In the genomic region with DNA sequence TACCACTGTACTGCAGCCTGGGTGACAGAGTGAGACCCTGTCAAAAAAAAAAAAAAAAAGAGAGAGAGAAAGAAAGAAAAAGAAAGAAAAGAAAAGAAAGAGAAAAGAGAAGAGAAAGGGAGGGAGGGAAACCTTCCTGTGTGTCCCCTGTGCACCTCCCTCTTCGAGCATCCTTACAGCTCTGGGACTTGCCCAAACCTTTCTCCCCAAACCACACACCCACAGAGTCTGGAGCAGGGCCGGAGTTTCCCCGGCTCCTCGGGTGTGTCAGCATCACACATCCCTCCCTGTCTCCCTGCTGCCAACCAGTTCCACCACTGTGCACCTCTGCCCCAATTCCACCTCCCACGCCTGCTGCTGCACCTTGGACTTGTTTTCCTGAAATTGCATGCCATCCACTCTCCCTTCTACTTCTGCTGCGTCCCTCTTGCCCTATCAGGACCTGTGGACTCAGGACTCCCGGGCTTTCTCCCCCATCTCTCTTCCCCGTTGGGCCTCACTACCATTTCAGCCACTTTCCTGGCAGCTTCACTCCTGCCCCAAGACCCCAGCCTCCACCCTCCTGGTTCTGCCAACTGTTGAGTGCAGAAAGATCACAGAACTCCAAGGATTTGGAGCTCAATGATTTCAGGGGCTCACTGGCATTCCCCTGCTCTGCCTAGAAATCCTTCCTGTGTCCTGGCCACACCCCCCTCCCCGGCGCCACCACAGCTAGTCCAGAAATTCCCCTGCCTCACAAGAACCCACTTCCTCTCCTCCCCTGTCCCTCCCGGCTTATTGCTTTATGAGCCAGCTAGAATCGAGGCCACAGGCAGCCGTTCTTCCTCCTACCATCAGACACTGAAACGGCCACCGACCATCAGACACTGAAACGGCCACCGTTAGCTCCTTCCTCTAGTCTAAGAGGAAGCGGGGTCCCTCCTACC, we compare ENCODE assay signal across 8 cellular contexts. TPM values are rescaled to one million over a fixed set of nuclear protein-coding genes. Genes with fewer than 3 reads are reported as not detected.
DNase-seq lines count a peak whose midpoint lies in the region; ATAC-seq and TF ChIP-seq lines count a peak whose summit lies in the region.

No MANE protein-coding gene starts in this region.

- TF ChIP-seq CTCF in HCT116 (IDR thresholded peaks at IDR 0.05 in 2 of 3, conservative IDR thresholded peaks at IDR 0.05 in 1 of 3; ENCODE audit: borderline replicate concordance in 1 of 3, insufficient read depth in 1 of 3, low read depth in 2 of 3, low read length in 2 of 3) (no peak), gastrocnemius medialis (IDR thresholded peaks at IDR 0.05 in 4 of 5, conservative IDR thresholded peaks at IDR 0.05 in 1 of 5) (no peak)

- DNase-seq in AG20443 (ENCODE audit: low spot score), result peak; percentile 76
- DNase-seq in HCT116 (ENCODE audit: low read depth, low spot score), result no peak
- DNase-seq in UCSD-AML1 (lab: John Stamatoyannopoulos, UW; ENCODE audit: unreplicated experiment), result peak; percentile 84
- peak; percentile 33 for DNase-seq in fibroblast of peridontal ligament (ENCODE audit: extremely low read depth)
- peak; percentile 65 for DNase-seq in renal cortical epithelial cell (ENCODE audit: low read depth)
- DNase-seq in NK-92 (lab: John Stamatoyannopoulos, UW; ENCODE audit: unreplicated experiment), result no peak
- DNase-seq in gastrocnemius medialis, result no peak

- no TSS peak for BruUV-seq in HCT116 (replicated peaks; lab: Mats Ljungman, UMichigan)

- RAD21 ChIA-PET in HCT116 (lab: Charles Lee; ENCODE audit: low non-redundant PET in 1 of 2, low total read pairs in 2 of 2, uncharacterized antibody in 2 of 2, unreplicated experiment in 2 of 2), result no interaction called here

- no peaks in the 10 kb centered on the region for H3K9me2 ChIP-seq in HCT116 (ENCODE audit: insufficient read depth)

- no peak for TF ChIP-seq RAD21 in HCT116 (IDR thresholded peaks at IDR 0.05; ENCODE audit: low read depth)

- H3K79me2 ChIP-seq in HCT116 (ENCODE audit: insufficient read depth, low read length), result no peaks in the 10 kb centered on the region

- H3K9ac ChIP-seq in HCT116 (ENCODE audit: low read length), result peak overlapping the region; percentile 12; the same call in 1 of the 2 replicates

- POLR2A ChIA-PET in HCT116 (lab: Charles Lee), result interaction anchor here (1.3 kb wide), 1 partner anchor 217 kb away, joined by 3 read pairs; no protein-coding TSS in a partner anchor

- H3K4me2 ChIP-seq in HCT116 (ENCODE audit: low read length), result peak overlapping the region; percentile 37

- TF ChIP-seq POLR2A in HCT116 (IDR thresholded peaks at IDR 0.05; ENCODE audit: borderline replicate concordance, extremely low read depth, insufficient read depth, insufficient read length) (no peak), gastrocnemius medialis (IDR thresholded peaks at IDR 0.05) (no peak)

- no peak overlapping the region for H2AFZ ChIP-seq in HCT116 (ENCODE audit: low read depth, low read length, poor library complexity, severe bottlenecking)

- no peaks in the 10 kb centered on the region; a peak in 1 of 4 replicates for H3K36me3 ChIP-seq in HCT116 (ENCODE audit: control insufficient read depth in 1 of 2, insufficient read depth in 2 of 2, low read length in 2 of 2)
- H3K36me3 ChIP-seq in gastrocnemius medialis, result peaks cover 0 to 7% of the 10 kb centered on the region in 2 donors

- intact Hi-C loops in HCT116 (cut with micrococcal nuclease) (no loop called here), gastrocnemius medialis (cut with DNase I; ENCODE audit: low total_unique reads) (no loop called here)

- peak; percentile 41 for ATAC-seq in HCT116
- no peak for ATAC-seq in HG02852 (IDR thresholded peaks at IDR 0.05; ENCODE audit: unreplicated experiment)
- no peak for ATAC-seq in gastrocnemius medialis

- peak overlapping the region; percentile 29; the same call in 1 of the 2 replicates for H3K27ac ChIP-seq in HCT116 (ENCODE audit: low read depth, low read length)
- no peak overlapping the region for H3K27ac ChIP-seq in gastrocnemius medialis

- H3K27me3 ChIP-seq in HCT116 (ENCODE audit: insufficient read depth, low read length), result no peaks in the 10 kb centered on the region
- H3K27me3 ChIP-seq in gastrocnemius medialis, result no peaks in the 10 kb centered on the region

- in situ Hi-C loops in gastrocnemius medialis (cut with MboI; ENCODE audit: low sequenced_read_pairs in 4 of 4), result no loop called here

- CTCF ChIA-PET in HCT116 (lab: Charles Lee), result interaction anchor here (0.9 to 2.5 kb wide), 2 partner anchors 9 to 18 kb away, joined by 3 to 7 read pairs; no protein-coding TSS in a partner anchor

- peaks cover 12 to 34% of the 10 kb centered on the region in 2 experiments for H3K4me1 ChIP-seq in HCT116 (ENCODE audit: control insufficient read depth in 1 of 2, insufficient read depth in 2 of 2, low read length in 2 of 2)
- no peaks in the 10 kb centered on the region for H3K4me1 ChIP-seq in gastrocnemius medialis

- H3K9me3 ChIP-seq in HCT116 (ENCODE audit: control insufficient read depth in 1 of 2, insufficient read depth in 1 of 2, low read depth in 1 of 2, low read length in 2 of 2) (no peaks in the 10 kb centered on the region), gastrocnemius medialis (no peaks in the 10 kb centered on the region)

- H3K4me3 ChIP-seq in HCT116 (replicated peaks in 1 of 2; ENCODE audit: low read depth in 1 of 2, low read length in 2 of 2), result no peak overlapping the region
- H3K4me3 ChIP-seq in gastrocnemius medialis, result no peak overlapping the region

- no peaks in the 10 kb centered on the region for H4K20me1 ChIP-seq in HCT116 (ENCODE audit: insufficient read depth)

TF ChIP-seq in HCT116, 20 proteins besides CTCF, POLR2A, EP300 and RAD21:
- no peak for TF ChIP-seq YY1 (IDR thresholded peaks at IDR 0.05; ENCODE audit: extremely low read depth, insufficient replicate concordance, low read depth, low read length)
- TF ChIP-seq, protein P1, sequence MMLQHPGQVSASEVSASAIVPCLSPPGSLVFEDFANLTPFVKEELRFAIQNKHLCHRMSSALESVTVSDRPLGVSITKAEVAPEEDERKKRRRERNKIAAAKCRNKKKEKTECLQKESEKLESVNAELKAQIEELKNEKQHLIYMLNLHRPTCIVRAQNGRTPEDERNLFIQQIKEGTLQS (IDR thresholded peaks at IDR 0.05), result no peak
- TF ChIP-seq SP1 (IDR thresholded peaks at IDR 0.05; ENCODE audit: low read depth), result no peak
- TF ChIP-seq, protein P2, sequence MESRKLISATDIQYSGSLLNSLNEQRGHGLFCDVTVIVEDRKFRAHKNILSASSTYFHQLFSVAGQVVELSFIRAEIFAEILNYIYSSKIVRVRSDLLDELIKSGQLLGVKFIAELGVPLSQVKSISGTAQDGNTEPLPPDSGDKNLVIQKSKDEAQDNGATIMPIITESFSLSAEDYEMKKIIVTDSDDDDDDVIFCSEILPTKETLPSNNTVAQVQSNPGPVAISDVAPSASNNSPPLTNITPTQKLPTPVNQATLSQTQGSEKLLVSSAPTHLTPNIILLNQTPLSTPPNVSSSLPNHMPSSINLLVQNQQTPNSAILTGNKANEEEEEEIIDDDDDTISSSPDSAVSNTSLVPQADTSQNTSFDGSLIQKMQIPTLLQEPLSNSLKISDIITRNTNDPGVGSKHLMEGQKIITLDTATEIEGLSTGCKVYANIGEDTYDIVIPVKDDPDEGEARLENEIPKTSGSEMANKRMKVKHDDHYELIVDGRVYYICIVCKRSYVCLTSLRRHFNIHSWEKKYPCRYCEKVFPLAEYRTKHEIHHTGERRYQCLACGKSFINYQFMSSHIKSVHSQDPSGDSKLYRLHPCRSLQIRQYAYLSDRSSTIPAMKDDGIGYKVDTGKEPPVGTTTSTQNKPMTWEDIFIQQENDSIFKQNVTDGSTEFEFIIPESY (IDR thresholded peaks at IDR 0.05; ENCODE audit: extremely low read depth, insufficient replicate concordance, low read length), result no peak

RNA-seq across cellular contexts. Expression of a gene that starts 3.7 kb away (rescaled TPM):
- total RNA-seq in HCT116 (2021; ENCODE audit: unreplicated experiment) (7.1 TPM), renal cortical epithelial cell (0.87 and 3.0 TPM in 2 replicates), gastrocnemius medialis (1 to 10 TPM in 2 of 4 donors, under 1 TPM in 2; 0.33 to 1.8 (median 1.1) TPM)
- 6.4 and 6.9 TPM in 2 replicates for polyA plus RNA-seq in HCT116 (2012)

RNA-seq across cellular contexts. Expression of a gene that starts 17.9 kb away (rescaled TPM):
- total RNA-seq in HCT116 (2021; ENCODE audit: unreplicated experiment) (18.5 TPM), renal cortical epithelial cell (15.5 and 17.2 TPM in 2 replicates), gastrocnemius medialis (1 to 10 TPM; 4.2 to 9.2 (median 6.8) TPM)
- polyA plus RNA-seq in HCT116 (2012), result 19.3 and 22.6 TPM in 2 replicates

RNA-seq across cellular contexts. Expression of a gene that starts 18.0 kb away (rescaled TPM):
- total RNA-seq in HCT116 (2021; ENCODE audit: unreplicated experiment), result 50.2 TPM
- polyA plus RNA-seq in HCT116 (2012), result 25.1 and 34.4 TPM in 2 replicates
- 96.4 and 104 TPM in 2 replicates for total RNA-seq in renal cortical epithelial cell
- 10 to 100 TPM; 64.8 to 96.6 (median 80.7) TPM for total RNA-seq in gastrocnemius medialis

RNA-seq across cellular contexts. Expression of a gene that starts 30.2 kb away (rescaled TPM):
- total RNA-seq in HCT116 (2021; ENCODE audit: unreplicated experiment) (58.0 TPM), renal cortical epithelial cell (14.1 and 14.4 TPM in 2 replicates), gastrocnemius medialis (under 1 TPM in 2 of 4 donors, not detected in 2; 0.02 to 0.07 TPM)
- polyA plus RNA-seq in HCT116 (2012), result 38.3 and 41.0 TPM in 2 replicates

RNA-seq across cellular contexts. Expression of a gene that starts 56.1 kb away (rescaled TPM):
- total RNA-seq in HCT116 (2021; ENCODE audit: unreplicated experiment) (22.8 TPM), renal cortical epithelial cell (3.6 and 10.9 TPM in 2 replicates), gastrocnemius medialis (1 to 10 TPM; 2.5 to 6.4 (median 5.8) TPM)
- 10.1 and 10.6 TPM in 2 replicates for polyA plus RNA-seq in HCT116 (2012)

Comparison
In these comparisons a context has a peak if more than half of its experiments do, and no peak if none do; other contexts are left out.
1. DNase-seq: peak in AG20443 (single experiment), UCSD-AML1 (single experiment), fibroblast of peridontal ligament (single experiment) and renal cortical epithelial cell (single experiment); none in HCT116 (single experiment), NK-92 (single experiment) and gastrocnemius medialis (0 of 2).